10 cellular contexts compared by ENCODE assay signal in the genomic region with DNA sequence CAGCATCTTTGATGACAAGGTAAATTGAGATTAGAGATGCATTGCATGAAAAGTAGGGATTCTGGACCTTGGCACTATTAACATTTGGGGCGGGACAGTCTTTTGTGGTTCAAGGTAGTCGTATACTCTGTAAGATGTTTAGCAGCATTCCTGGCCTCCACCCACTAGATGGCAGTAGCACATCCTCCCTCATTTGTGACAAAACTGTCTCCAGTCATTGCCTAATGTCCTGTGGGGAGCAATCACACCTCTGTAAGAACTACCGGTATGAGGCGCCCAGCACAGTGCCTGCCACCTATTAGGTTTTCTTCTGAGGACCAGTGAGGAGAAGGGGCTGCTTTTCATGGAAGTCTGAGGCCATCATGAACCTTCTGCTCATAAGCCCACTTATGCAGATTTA.
DNase-seq lines count a peak whose midpoint lies in the region; TF ChIP-seq lines count a peak whose summit lies in the region.
"Had no signal": no experiment of that assay in that cellular context is flagged by ENCODE, and none has a peak within 500 bp of the region (broad histone marks: within the 10 kb centered on the region; RNA-seq: fewer than 3 reads in every experiment).

No MANE protein-coding gene starts in this region.

- H3K79me2 ChIP-seq in mesendoderm (ENCODE audit: control insufficient read depth, insufficient read depth, low read length) = no peaks in the 10 kb centered on the region

- no peak overlapping the region for H2AK5ac ChIP-seq in mesendoderm (ENCODE audit: low read length)

- H3K9me3 ChIP-seq in stomach = no peaks in the 10 kb centered on the region

- H2BK15ac ChIP-seq in mesendoderm (replicated peaks; ENCODE audit: low read depth) = no peak overlapping the region

- no peak for TF ChIP-seq POLR2A in stomach (IDR thresholded peaks at IDR 0.05)

- TF ChIP-seq CTCF in stomach (IDR thresholded peaks at IDR 0.05) = peak in 3 of 7 experiments; percentile 7 to 16 (median 11)

- no peak overlapping the region for H3K56ac ChIP-seq in mesendoderm (ENCODE audit: low read length)

- H3K4me1 ChIP-seq in mesendoderm (ENCODE audit: control insufficient read depth, low read depth, low read length) (peaks cover 2% of the 10 kb centered on the region), stomach (no peaks in the 10 kb centered on the region)

- H2BK5ac ChIP-seq in mesendoderm (ENCODE audit: low read length) = no peak overlapping the region

- no peak overlapping the region for H4K8ac ChIP-seq in mesendoderm (ENCODE audit: low read depth, low read length)

- H3K79me1 ChIP-seq in mesendoderm (ENCODE audit: low read length) = no peaks in the 10 kb centered on the region

- no peak overlapping the region for H3K4ac ChIP-seq in mesendoderm (ENCODE audit: low read depth, low read length)

- H3K36me3 ChIP-seq in H7 (replicated peaks; ENCODE audit: control insufficient read depth, insufficient read depth, low read length) = no peaks in the 10 kb centered on the region
- no peaks in the 10 kb centered on the region for H3K36me3 ChIP-seq in mesendoderm (ENCODE audit: control insufficient read depth, insufficient read depth, low read length)
- H3K36me3 ChIP-seq in stomach = no peaks in the 10 kb centered on the region

- DNase-seq in NCI-H187 (lab: John Stamatoyannopoulos, UW) (peak; percentile 1 to 2), NCI-H187 treated with DMSO at 0.1 percent for 48 hours (lab: John Stamatoyannopoulos, UW) (no peak), H7 (peak; percentile 61), RKO (ENCODE audit: low spot score) (peak; percentile 54), mesendoderm (peak; percentile 68), LoVo (ENCODE audit: low spot score) (no peak), stomach (no peak)
- no peak for DNase-seq in effector CD8-positive, alpha-beta T cell (lab: John Stamatoyannopoulos, UW)
- DNase-seq: kidney glomerular epithelial cell had no signal

- WGBS in mesendoderm (ENCODE audit: extremely low coverage, insufficient coverage, low lambda C conversion rate) = no CpG with 5 or more reads among the region's 4 CpGs
- 69 to 88% (median 76%) methylated on average over 4 of the region's 4 CpGs for WGBS in stomach, 5 donors

- TF ChIP-seq EP300 in stomach (IDR thresholded peaks at IDR 0.05) = no peak

- H3K4me3 ChIP-seq in H7 (ENCODE audit: insufficient read depth, low read depth, low read length) = no peak overlapping the region
- no peak overlapping the region for H3K4me3 ChIP-seq in mesendoderm (ENCODE audit: low read length)
- no peak overlapping the region for H3K4me3 ChIP-seq in stomach

- no peak overlapping the region for H3K18ac ChIP-seq in mesendoderm (ENCODE audit: low read length)

- no peak overlapping the region for H3K27ac ChIP-seq in mesendoderm (ENCODE audit: low read depth, low read length)
- H3K27ac ChIP-seq in stomach = no peak overlapping the region
- H3K27ac ChIP-seq: VCaP had no signal

- H2BK120ac ChIP-seq in mesendoderm (ENCODE audit: low read depth, low read length) = no peak overlapping the region

- H3K9ac ChIP-seq in mesendoderm (ENCODE audit: low read length) = no peak overlapping the region

- H3K4me2 ChIP-seq in mesendoderm (ENCODE audit: low read length) = no peak overlapping the region

- no peak overlapping the region for H4K5ac ChIP-seq in mesendoderm (ENCODE audit: low read length)

- no peaks in the 10 kb centered on the region for H3K27me3 ChIP-seq in H7 (ENCODE audit: control insufficient read depth, insufficient read depth, low read length)
- H3K27me3 ChIP-seq in mesendoderm (ENCODE audit: insufficient read depth, low read length, poor library complexity) = no peaks in the 10 kb centered on the region
- peaks cover 0 to 3% (median 0%) of the 10 kb centered on the region in 3 donors for H3K27me3 ChIP-seq in stomach

- no peak overlapping the region for H3K23ac ChIP-seq in mesendoderm (ENCODE audit: low read length)

- intact Hi-C loops in stomach (cut with DNase I; ENCODE audit: low total_unique reads) = no loop called here

Comparison
In these comparisons a context has a peak if more than half of its experiments do, and no peak if none do; other contexts are left out.
1. DNase-seq: peak in NCI-H187 (2 of 2), H7 (single experiment), RKO (single experiment) and mesendoderm (single experiment); none in NCI-H187 treated with DMSO at 0.1 percent for 48 hours (single experiment), LoVo (single experiment), stomach (single experiment) and effector CD8-positive, alpha-beta T cell (single experiment).